ENCODE assay signal across 8 cellular contexts in the genomic region with DNA sequence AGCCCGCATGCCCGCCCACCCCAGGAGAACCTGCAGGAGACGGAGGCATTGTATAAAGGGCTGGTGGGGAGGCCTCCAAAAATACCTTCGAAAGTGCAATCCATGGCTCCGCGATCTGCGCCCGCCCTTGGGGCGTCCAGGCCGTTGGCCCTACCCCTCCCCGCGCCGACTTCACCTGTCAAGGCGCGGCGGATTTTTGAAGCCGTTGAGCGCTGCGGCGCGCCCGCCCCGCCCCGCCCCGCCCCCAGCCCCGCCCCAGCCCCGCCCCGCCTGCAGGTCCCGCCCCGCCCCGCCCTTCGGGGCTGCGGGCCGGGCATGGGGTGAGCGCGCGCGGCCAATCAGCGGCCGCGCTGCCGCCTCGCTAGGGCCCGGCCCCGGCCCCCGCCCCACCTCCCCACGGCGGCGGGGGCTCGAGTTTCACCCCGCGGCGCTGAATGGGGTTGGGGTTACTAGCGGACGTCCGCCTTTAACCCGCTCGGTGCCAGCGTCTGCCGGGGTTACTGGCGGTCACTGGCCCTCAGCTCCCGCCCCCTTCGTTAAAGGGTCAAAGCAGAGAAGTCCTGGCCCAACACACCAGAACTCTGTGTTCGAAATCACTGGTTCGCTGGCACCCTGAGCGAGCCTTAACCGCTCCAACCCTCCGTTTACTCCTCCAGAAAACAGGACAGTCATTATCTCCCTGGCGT. TPM values are rescaled to one million over a fixed set of nuclear protein-coding genes. Genes with fewer than 3 reads are reported as not detected.
DNase-seq lines count a peak whose midpoint lies in the region; ATAC-seq and TF ChIP-seq lines count a peak whose summit lies in the region.

No MANE protein-coding gene starts in this region.

- peaks cover 95% of the 10 kb centered on the region for H3K79me2 ChIP-seq in mammary epithelial cell (ENCODE audit: insufficient read depth, low read length)

- no peaks in the 10 kb centered on the region for H4K20me1 ChIP-seq in mammary epithelial cell (ENCODE audit: insufficient read depth, low read length)

- H3K9me3 ChIP-seq in A673 (ENCODE audit: low read depth, low read length, poor library complexity, severe bottlenecking), result no peaks in the 10 kb centered on the region
- no peaks in the 10 kb centered on the region for H3K9me3 ChIP-seq in WERI-Rb-1 (ENCODE audit: severe bottlenecking)
- H3K9me3 ChIP-seq in mammary epithelial cell (replicated peaks; ENCODE audit: insufficient read depth, low read length), result no peaks in the 10 kb centered on the region

- H3K27me3 ChIP-seq in A673 (replicated peaks; ENCODE audit: insufficient read depth, low read depth, low read length, poor library complexity) (no peaks in the 10 kb centered on the region), WERI-Rb-1 (ENCODE audit: insufficient read depth, low read depth, severe bottlenecking) (no peaks in the 10 kb centered on the region), mammary epithelial cell (ENCODE audit: insufficient read depth, low read length) (no peaks in the 10 kb centered on the region)

- peaks cover 42% of the 10 kb centered on the region for H3K36me3 ChIP-seq in A673 (ENCODE audit: insufficient read depth, low read length, poor library complexity, severe bottlenecking)
- peaks cover 48% of the 10 kb centered on the region for H3K36me3 ChIP-seq in WERI-Rb-1
- peaks cover 5% of the 10 kb centered on the region for H3K36me3 ChIP-seq in mammary epithelial cell (ENCODE audit: insufficient read depth, low read length)

- in situ Hi-C loops in mammary epithelial cell (cut with MboI; ENCODE audit: low sequenced_read_pairs in 2 of 2), result loop anchor here in 1 of 2 donors (25.0 kb wide), 1 partner anchor 136 kb away; a partner anchor contains a TSS

- BruUV-seq in A673 (replicated peaks; lab: Mats Ljungman, UMichigan), result no TSS peak
- no TSS peak for BruUV-seq in mammary epithelial cell (replicated peaks; lab: Mats Ljungman, UMichigan)

- POLR2A ChIA-PET in A673 (lab: Charles Lee; ENCODE audit: low non-redundant PET), result no interaction called here

- no peak overlapping the region for H2AFZ ChIP-seq in mammary epithelial cell (ENCODE audit: low read depth, low read length)

- 12% methylated on average over 21 of the region's 69 CpGs for WGBS in mammary epithelial cell (ENCODE audit: low coverage, missing lambda C conversion rate)

- H3K27ac ChIP-seq in A673 (ENCODE audit: low read depth, low read length, poor library complexity, severe bottlenecking), result peak overlapping the region; percentile 97
- peak overlapping the region; percentile 98 for H3K27ac ChIP-seq in WERI-Rb-1
- peak overlapping the region; percentile 71 for H3K27ac ChIP-seq in mammary epithelial cell (ENCODE audit: insufficient read depth, low read depth, low read length)

- ATAC-seq in GM18517 (IDR thresholded peaks at IDR 0.05; ENCODE audit: unreplicated experiment) (peak; percentile 53), HG02970 (IDR thresholded peaks at IDR 0.05; ENCODE audit: low FRiP score, unreplicated experiment) (peak; percentile 76)

- TF ChIP-seq CTCF in A673 (conservative IDR thresholded peaks at IDR 0.05; ENCODE audit: low read depth, low read length) (no peak), WERI-Rb-1 (IDR thresholded peaks at IDR 0.05; ENCODE audit: low read depth, low read length) (no peak), mammary epithelial cell (conservative IDR thresholded peaks at IDR 0.05 in 1 of 2, IDR thresholded peaks at IDR 0.05 in 1 of 2; ENCODE audit: extremely low read depth in 1 of 2, insufficient read depth in 1 of 2, low read depth in 1 of 2, low read length in 2 of 2) (no peak)

- H3K9ac ChIP-seq in mammary epithelial cell (ENCODE audit: insufficient read depth, low read length), result peak overlapping the region; percentile 41

- peaks cover 72% of the 10 kb centered on the region for H3K4me1 ChIP-seq in A673 (ENCODE audit: insufficient read depth, low read length, poor library complexity, severe bottlenecking)
- H3K4me1 ChIP-seq in mammary epithelial cell (ENCODE audit: insufficient read depth, low read length), result peaks cover 85% of the 10 kb centered on the region

- intact Hi-C loops in A673 (cut with micrococcal nuclease; ENCODE audit: unreplicated experiment), result no loop called here
- intact Hi-C loops in mammary epithelial cell (cut with micrococcal nuclease), result loop anchor here (1.0 kb wide), 1 partner anchor 13 kb away; a partner anchor contains a TSS

- dilution Hi-C loops in mammary epithelial cell (cut with HindIII; ENCODE audit: low sequenced_read_pairs), result no loop called here

- H3K4me3 ChIP-seq in A673 (ENCODE audit: low read depth, low read length, poor library complexity, severe bottlenecking), result peak overlapping the region; percentile 72
- peak overlapping the region; percentile 46 for H3K4me3 ChIP-seq in WERI-Rb-1 (ENCODE audit: low read depth, low read length)
- peak overlapping the region; percentile 36 to 51 (median 46) for H3K4me3 ChIP-seq in mammary epithelial cell (replicated peaks in 1 of 3; ENCODE audit: insufficient read depth in 1 of 3, low read depth in 2 of 3, low read length in 3 of 3)

- CTCF ChIA-PET in A673 (lab: Charles Lee), result no interaction called here
- CTCF ChIA-PET in mammary epithelial cell (lab: Charles Lee; ENCODE audit: low non-redundant PET), result no interaction called here

- peak overlapping the region; percentile 84 for H3K4me2 ChIP-seq in mammary epithelial cell (ENCODE audit: insufficient read depth, low read depth, low read length)

- DNase-seq in A673 (ENCODE audit: low spot score) (peak; percentile 96), NCI-H2171 (lab: John Stamatoyannopoulos, UW) (peak; percentile 98), WERI-Rb-1 (peak; percentile 89), mammary epithelial cell (peak; percentile 86), iris pigment epithelial cell (ENCODE audit: low read depth) (peak; percentile 76)
- DNase-seq in stimulated activated CD4-positive, alpha-beta T cell treated with anti-CD3 and anti-CD28 coated beads, Interleukin-12 subunit alpha, Interleukin-12 subunit beta, amount 100 ng/mL, for 4 hours, result peak; percentile 67

RNA-seq across cellular contexts. Expression of a gene that starts 13.2 kb away (rescaled TPM):
- 240 and 328 TPM in 2 replicates for total RNA-seq in A673 (2021)
- 100 to 1,000 TPM; 109 to 173 TPM for total RNA-seq in mammary epithelial cell
- 71.5 TPM for polyA plus RNA-seq in mammary epithelial cell
- 152 TPM for polyA minus RNA-seq in mammary epithelial cell

Comparison
In these comparisons a context has a peak if more than half of its experiments do, and no peak if none do; other contexts are left out.
1. Peak in every context shown above with its lines: DNase-seq, ATAC-seq, H3K4me3 ChIP-seq and H3K27ac ChIP-seq.